ENCODE assay signal across 1 cellular context in genomic region chr6:111711476-111711875, GRCh38.
TF ChIP-seq lines count a peak whose summit lies in the region.

No MANE protein-coding gene starts in this region.

TF ChIP-seq in WTC11, 78 proteins besides CTCF, POLR2A, EP300 and RAD21 (continued from another document):
- TF ChIP-seq AFF4 (CRISPR knock-in tag; IDR thresholded peaks at IDR 0.05; ENCODE audit: borderline replicate concordance) = no peak
- TF ChIP-seq ZNF512 (CRISPR knock-in tag; IDR thresholded peaks at IDR 0.05; ENCODE audit: borderline replicate concordance) = no peak
- no peak for TF ChIP-seq MLX (CRISPR knock-in tag; IDR thresholded peaks at IDR 0.05)
- no peak for TF ChIP-seq ESRRA (CRISPR knock-in tag; IDR thresholded peaks at IDR 0.05; ENCODE audit: borderline replicate concordance)
- TF ChIP-seq TCF7 (CRISPR knock-in tag; IDR thresholded peaks at IDR 0.05; ENCODE audit: low read depth) = no peak
